In genomic region chr9:130913599-130914416, GRCh38 we compare ENCODE assay signal across 24 cellular contexts. TPM values are rescaled to one million over a fixed set of nuclear protein-coding genes. Genes with fewer than 3 reads are reported as not detected.
DNase-seq lines count a peak whose midpoint lies in the region; ATAC-seq, FAIRE-seq and TF ChIP-seq lines count a peak whose summit lies in the region.
"Had no signal": no experiment of that assay in that cellular context is flagged by ENCODE, and none has a peak within 500 bp of the region (broad histone marks: within the 10 kb centered on the region; RNA-seq: fewer than 3 reads in every experiment).

No MANE protein-coding gene starts in this region.

- 2% methylated on average over 23 of the region's 23 CpGs for WGBS in K562 (ENCODE audit: insufficient coverage, low coverage, missing lambda C conversion rate)

- intact Hi-C loops in K562 (cut with micrococcal nuclease) = no loop called here

- TF ChIP-seq POLR2A in K562 (conservative IDR thresholded peaks at IDR 0.05) = no peak

- POLR2A ChIA-PET in K562 (lab: Yijun Ruan, JAX) = interaction anchor here (0.5 to 26.8 kb wide), 15 partner anchors 2 to 222 kb away, joined by 3 to 582 read pairs (median 5); partner anchors contain the start of gene QRFP

- TF ChIP-seq CTCF in HFFc6 (IDR thresholded peaks at IDR 0.05) (no peak), K562 (IDR thresholded peaks at IDR 0.05 in 2 of 3, conservative IDR thresholded peaks at IDR 0.05 in 1 of 3; ENCODE audit: insufficient read depth in 2 of 3, low read depth in 1 of 3, low read length in 3 of 3) (no peak), keratinocyte (optimal IDR thresholded peaks at IDR 0.05 in 1 of 3, IDR thresholded peaks at IDR 0.05 in 1 of 3, conservative IDR thresholded peaks at IDR 0.05 in 1 of 3; ENCODE audit: extremely low read depth in 1 of 3, insufficient read depth in 2 of 3, low read length in 3 of 3) (no peak)

- in situ Hi-C loops in K562 (cut with MboI) = no loop called here

- no peak for TF ChIP-seq RAD21 in K562 (CRISPR knock-in tag; conservative IDR thresholded peaks at IDR 0.05 in 1 of 2, IDR thresholded peaks at IDR 0.05 in 1 of 2)

- H3K4me3 Mint-ChIP-seq in HFFc6 (peak overlapping the region; percentile 81), T-helper 17 cell (no peak overlapping the region)
- H3K4me3 Mint-ChIP-seq: activated CD8-positive, alpha-beta T cell treated with anti-CD3 and anti-CD28 coated beads for 36 hours; activated naive CD4-positive, alpha-beta T cell treated with anti-CD3 and anti-CD28 coated beads for 36 hours; naive thymus-derived CD8-positive, alpha-beta T cell had no signal

- TF ChIP-seq EP300 in K562 (IDR thresholded peaks at IDR 0.05; ENCODE audit: low read length) = no peak

- H3K36me3 Mint-ChIP-seq in HFFc6 (ENCODE audit: low read depth) (no peaks in the 10 kb centered on the region), T-helper 17 cell (ENCODE audit: low read depth) (no peaks in the 10 kb centered on the region)
- H3K36me3 Mint-ChIP-seq: naive thymus-derived CD8-positive, alpha-beta T cell had no signal

- H3K36me3 ChIP-seq in K562 (ENCODE audit: control insufficient read depth, insufficient read depth, low read length) (no peaks in the 10 kb centered on the region), keratinocyte (ENCODE audit: control insufficient read depth in 2 of 2, extremely low read depth in 1 of 2, insufficient read depth in 2 of 2, low read length in 2 of 2) (no peaks in the 10 kb centered on the region)
- H3K36me3 ChIP-seq: ascending aorta, prostate gland had no signal

- H3K9me1 ChIP-seq in K562 (ENCODE audit: control insufficient read depth, insufficient read depth, low read length) (peaks cover 10% of the 10 kb centered on the region), keratinocyte (ENCODE audit: control insufficient read depth, extremely low read depth, insufficient read depth, low read length) (no peaks in the 10 kb centered on the region)

- 0 out of 2 replicates have a peak overlapping the region, but pooled peaks have one; percentile 3 for H2AFZ ChIP-seq in K562 (ENCODE audit: low read depth, low read length)
- no peak overlapping the region for H2AFZ ChIP-seq in keratinocyte (ENCODE audit: control insufficient read depth, low read length)

- peak overlapping the region; percentile 93 for H3K27ac Mint-ChIP-seq in HFFc6
- no peak overlapping the region for H3K27ac Mint-ChIP-seq in T-helper 17 cell
- H3K27ac Mint-ChIP-seq: activated CD8-positive, alpha-beta T cell treated with anti-CD3 and anti-CD28 coated beads for 36 hours; activated naive CD4-positive, alpha-beta T cell treated with anti-CD3 and anti-CD28 coated beads for 36 hours; naive thymus-derived CD8-positive, alpha-beta T cell had no signal

- peaks cover 83 to 88% of the 10 kb centered on the region in 2 experiments for H3K27me3 ChIP-seq in K562 (ENCODE audit: control insufficient read depth in 2 of 2, insufficient read depth in 2 of 2, low read length in 2 of 2)
- H3K27me3 ChIP-seq in keratinocyte (ENCODE audit: control insufficient read depth, extremely low read depth, insufficient read depth, low read length) = peaks cover 36% of the 10 kb centered on the region
- H3K27me3 ChIP-seq: ascending aorta had no signal

- peaks cover 4% of the 10 kb centered on the region for H3K27me3 Mint-ChIP-seq in HFFc6 (ENCODE audit: insufficient read depth)
- peaks cover 7% of the 10 kb centered on the region for H3K27me3 Mint-ChIP-seq in T-helper 17 cell
- H3K27me3 Mint-ChIP-seq: activated CD8-positive, alpha-beta T cell treated with anti-CD3 and anti-CD28 coated beads for 36 hours; naive thymus-derived CD8-positive, alpha-beta T cell had no signal

- no TSS peak for BruUV-seq in K562 (replicated peaks; lab: Mats Ljungman, UMichigan)

- DNase-seq in HFFc6 (no peak), K562 (ENCODE audit: extremely low read depth in 1 of 4, low spot score in 3 of 4) (peak in 3 of 4 experiments; percentile 63 to 73 (median 67)), keratinocyte (ENCODE audit: low read depth, low spot score) (no peak), substantia nigra (lab: John Stamatoyannopoulos, UW) (no peak), T-helper 17 cell (no peak), HPDE6-E6E7 (ENCODE audit: extremely low spot score) (no peak)
- no peak for DNase-seq in stimulated activated CD8-positive, alpha-beta memory T cell treated with anti-CD3 and anti-CD28 coated beads, Interleukin-4, amount 100 ng/mL, for 48 hours
- DNase-seq: activated CD8-positive, alpha-beta T cell treated with anti-CD3 and anti-CD28 coated beads for 36 hours; activated naive CD4-positive, alpha-beta T cell treated with anti-CD3 and anti-CD28 coated beads for 36 hours; activated T-cell treated with anti-CD3 and anti-CD28 coated beads, Interleukin-2, amount 50 U/mL, for 1 hour; Caco-2; effector memory CD4-positive, alpha-beta T cell; naive thymus-derived CD8-positive, alpha-beta T cell; NCI-H1417 had no signal

- ATAC-seq in K562 (peak; percentile 8), T-helper 17 cell (no peak)
- ATAC-seq: activated CD8-positive, alpha-beta T cell treated with anti-CD3 and anti-CD28 coated beads for 36 hours; naive thymus-derived CD8-positive, alpha-beta T cell had no signal

- peak overlapping the region; percentile 2; the same call in 1 of the 2 replicates for H3K4me2 ChIP-seq in K562 (ENCODE audit: insufficient read depth, low read length)
- H3K4me2 ChIP-seq in keratinocyte (ENCODE audit: control insufficient read depth, extremely low read depth, insufficient read depth, low read depth, low read length) = peak overlapping the region; percentile 32

- dilution Hi-C loops in keratinocyte (cut with MboI; ENCODE audit: extremely low pct_ligation_motif_present, low sequenced_read_pairs) = no loop called here

- H3K9me3 Mint-ChIP-seq in HFFc6 = no peaks in the 10 kb centered on the region
- H3K9me3 Mint-ChIP-seq: activated CD8-positive, alpha-beta T cell treated with anti-CD3 and anti-CD28 coated beads for 36 hours; activated naive CD4-positive, alpha-beta T cell treated with anti-CD3 and anti-CD28 coated beads for 36 hours; naive thymus-derived CD8-positive, alpha-beta T cell had no signal

- peaks cover 0 to 52% of the 10 kb centered on the region in 2 experiments; a peak in 2 of 5 replicates for H3K4me1 ChIP-seq in K562 (replicated peaks in 1 of 2; ENCODE audit: control insufficient read depth in 2 of 2, insufficient read depth in 2 of 2, low read length in 2 of 2)
- H3K4me1 ChIP-seq in keratinocyte (ENCODE audit: control insufficient read depth, extremely low read depth, insufficient read depth, low read length) = peaks cover 6% of the 10 kb centered on the region
- H3K4me1 ChIP-seq: Caco-2, prostate gland had no signal

- no peak for FAIRE-seq in K562 (lab: Jason Lieb, UNC)
- no peak for FAIRE-seq in keratinocyte (lab: Jason Lieb, UNC)

- CTCF ChIA-PET in K562 (lab: Yijun Ruan, JAX; ENCODE audit: low intra/inter-chr PET ratio) = interaction anchor here (0.8 to 1.0 kb wide), 2 partner anchors 11 to 84 kb away, joined by 3 to 4 read pairs; no protein-coding TSS in a partner anchor

- H3K27ac ChIP-seq in K562 (ENCODE audit: extremely low read depth, low read depth, low read length) (no peak overlapping the region), keratinocyte (ENCODE audit: control insufficient read depth, insufficient read depth, low read length) (no peak overlapping the region), substantia nigra (ENCODE audit: low read depth, low read length, poor library complexity, severe bottlenecking) (peak overlapping the region; percentile 42)
- H3K27ac ChIP-seq: prostate gland had no signal

- peaks cover 14% of the 10 kb centered on the region for H3K4me1 Mint-ChIP-seq in HFFc6 (ENCODE audit: low read depth)
- no peaks in the 10 kb centered on the region for H3K4me1 Mint-ChIP-seq in T-helper 17 cell

- H3K9ac ChIP-seq in K562 (ENCODE audit: insufficient read depth in 1 of 2, low read depth in 2 of 2, low read length in 2 of 2) (peak overlapping the region in 1 of 2 experiments; percentile 65; a peak in 2 of 4 replicates), keratinocyte (ENCODE audit: control insufficient read depth, extremely low read depth, insufficient read depth, low read length) (no peak overlapping the region)

- H4K20me1 ChIP-seq in K562 (replicated peaks; ENCODE audit: control insufficient read depth, insufficient read depth, low read length) (peaks cover 68% of the 10 kb centered on the region), keratinocyte (ENCODE audit: control insufficient read depth, extremely low read depth, insufficient read depth, low read length) (no peaks in the 10 kb centered on the region)

- H3K79me2 ChIP-seq in K562 (ENCODE audit: control insufficient read depth, insufficient read depth, low read length) = no peaks in the 10 kb centered on the region
- no peaks in the 10 kb centered on the region for H3K79me2 ChIP-seq in keratinocyte (ENCODE audit: control insufficient read depth, insufficient read depth, low read length)

- H3K9me3 ChIP-seq in K562 (replicated peaks; ENCODE audit: control insufficient read depth, insufficient read depth, low read depth, low read length) = no peaks in the 10 kb centered on the region
- no peaks in the 10 kb centered on the region for H3K9me3 ChIP-seq in keratinocyte (ENCODE audit: control insufficient read depth, low read depth, low read length)
- no peaks in the 10 kb centered on the region for H3K9me3 ChIP-seq in T-helper 17 cell (ENCODE audit: control insufficient read depth, low read length, poor library complexity, severe bottlenecking)
- H3K9me3 ChIP-seq: ascending aorta, Caco-2, prostate gland had no signal

- no peak overlapping the region for H3K4me3 ChIP-seq in K562
- no peak overlapping the region for H3K4me3 ChIP-seq in keratinocyte (ENCODE audit: control insufficient read depth in 2 of 3, extremely low read depth in 1 of 3, insufficient read depth in 2 of 3, low read depth in 1 of 3, low read length in 3 of 3)

RNA-seq across cellular contexts. Expression of gene QRFP, which starts 17.2 kb away (rescaled TPM):
- not detected for total RNA-seq in HFFc6 (2021; fragmentation: NEBNext Ultra II Directional; extraction: Animal tissue kit (Norgen Biotek cat#: 25700))
- not detected in 2 replicates for total RNA-seq in K562 (2011; cell fraction: chromatin; rRNA removed; ENCODE audit: low replicate concordance)
- not detected in 2 replicates for total RNA-seq in K562 (2011; cell fraction: nucleolus; rRNA removed)
- total RNA-seq in K562 (2011; cell fraction: nucleoplasm; rRNA removed) = not detected in 2 replicates
- total RNA-seq in K562 (2014; rRNA removed) = not detected in 2 replicates
- not detected in 2 replicates for total RNA-seq in K562 (2014; rRNA removed; fragmentation: Illumina TruSeq; extraction: Trizol)
- not detected in 2 replicates for total RNA-seq in K562 (2015; rRNA removed; fragmentation: Illumina TruSeq; extraction: Trizol)
- total RNA-seq in K562 (2021) = not detected in 2 replicates
- polyA plus RNA-seq in K562 (2011; rRNA removed) = not detected in 2 replicates
- polyA plus RNA-seq in K562 (2011; cell fraction: cytosol; rRNA removed) = not detected in 2 replicates
- not detected in 2 replicates for polyA plus RNA-seq in K562 (2011; cell fraction: nucleus; rRNA removed)
- polyA plus RNA-seq in K562 (2012) = 0.51 and 0.70 TPM in 2 replicates
- not detected in 2 replicates for polyA plus RNA-seq in K562 (2014; fragmentation: Illumina TruSeq; extraction: Trizol)
- polyA plus RNA-seq in K562 (2014; fragmentation: Nextera tagmentation; extraction: Ambion mirVana) = not detected
- polyA plus RNA-seq in K562 (2014; rRNA removed) = not detected in 2 replicates
- polyA minus RNA-seq in K562 (2011; rRNA and poly(A)+ RNA removed) = not detected in 2 replicates
- polyA minus RNA-seq in K562 (2011; cell fraction: cytosol; rRNA and poly(A)+ RNA removed) = not detected in 2 replicates
- not detected in 2 replicates for polyA minus RNA-seq in K562 (2011; cell fraction: nucleus; rRNA and poly(A)+ RNA removed)
- polyA plus RNA-seq in keratinocyte = not detected in 3 replicates
- polyA plus RNA-seq in keratinocyte (2011; ENCODE audit: low read depth) = not detected
- polyA plus RNA-seq in keratinocyte (2011; cell fraction: cytosol; rRNA removed) = not detected in 2 replicates
- polyA plus RNA-seq in keratinocyte (2011; cell fraction: nucleus; rRNA removed) = not detected in 2 replicates
- 0.10 and 0.18 TPM in 2 replicates for polyA plus RNA-seq in keratinocyte (2012; ENCODE audit: low replicate concordance)
- polyA minus RNA-seq in keratinocyte = not detected in 3 replicates
- polyA minus RNA-seq in keratinocyte (2011; cell fraction: cytosol; rRNA and poly(A)+ RNA removed) = not detected
- not detected in 2 replicates for polyA minus RNA-seq in keratinocyte (2011; cell fraction: nucleus; rRNA and poly(A)+ RNA removed)
- total RNA-seq in T-helper 17 cell = not detected
- total RNA-seq: activated CD8-positive, alpha-beta T cell treated with anti-CD3 and anti-CD28 coated beads for 36 hours; activated naive CD4-positive, alpha-beta T cell treated with anti-CD3 and anti-CD28 coated beads for 36 hours; ascending aorta; Caco-2; Daoy; fibroblast of villous mesenchyme; kidney epithelial cell; mammary epithelial cell; naive thymus-derived CD8-positive, alpha-beta T cell; OCI-LY7; SK-MEL-5; T-helper 2 cell treated with Interferon-gamma antibody and Interleukin-4, amounts not matched to agents 100 ng/mL and 5 ng/mL, for 36 hours; temporal lobe had no signal
- polyA plus RNA-seq: mammary epithelial cell; naive thymus-derived CD8-positive, alpha-beta T cell had no signal

RNA-seq across cellular contexts. Expression of gene FIBCD1, which starts 25.2 kb away (rescaled TPM):
- total RNA-seq in HFFc6 (2021; fragmentation: NEBNext Ultra II Directional; extraction: Animal tissue kit (Norgen Biotek cat#: 25700)) = 1 to 10 TPM; 1.5 to 9.0 (median 8.0) TPM
- 0.21 TPM in 1 of 2 replicates, not detected in the other for total RNA-seq in K562 (2011; cell fraction: chromatin; rRNA removed; ENCODE audit: low replicate concordance)
- not detected in 2 replicates for total RNA-seq in K562 (2011; cell fraction: nucleolus; rRNA removed)
- total RNA-seq in K562 (2011; cell fraction: nucleoplasm; rRNA removed) = not detected in 2 replicates
- 1.00 and 2.1 TPM in 2 replicates for total RNA-seq in K562 (2014; rRNA removed)
- 0.95 TPM in 1 of 2 replicates, not detected in the other for total RNA-seq in K562 (2014; rRNA removed; fragmentation: Illumina TruSeq; extraction: Trizol)
- not detected in 2 replicates for total RNA-seq in K562 (2015; rRNA removed; fragmentation: Illumina TruSeq; extraction: Trizol)
- total RNA-seq in K562 (2021) = 0.71 and 1.5 TPM in 2 replicates
- polyA plus RNA-seq in K562 (2011; rRNA removed) = 0.79 and 1.2 TPM in 2 replicates
- polyA plus RNA-seq in K562 (2011; cell fraction: cytosol; rRNA removed) = 2.1 and 3.8 TPM in 2 replicates
- polyA plus RNA-seq in K562 (2011; cell fraction: nucleus; rRNA removed) = 1.2 TPM in 2 replicates
- 0.91 and 1.3 TPM in 2 replicates for polyA plus RNA-seq in K562 (2012)
- not detected in 2 replicates for polyA plus RNA-seq in K562 (2014; fragmentation: Illumina TruSeq; extraction: Trizol)
- not detected for polyA plus RNA-seq in K562 (2014; fragmentation: Nextera tagmentation; extraction: Ambion mirVana)
- 0.53 and 2.7 TPM in 2 replicates for polyA plus RNA-seq in K562 (2014; rRNA removed)
- not detected in 2 replicates for polyA minus RNA-seq in K562 (2011; rRNA and poly(A)+ RNA removed)
- not detected in 2 replicates for polyA minus RNA-seq in K562 (2011; cell fraction: cytosol; rRNA and poly(A)+ RNA removed)
- polyA minus RNA-seq in K562 (2011; cell fraction: nucleus; rRNA and poly(A)+ RNA removed) = 0.67 TPM in 1 of 2 replicates, not detected in the other
- 0.79 to 1.3 TPM (median 0.94 TPM) in 3 replicates for polyA plus RNA-seq in keratinocyte
- not detected for polyA plus RNA-seq in keratinocyte (2011; ENCODE audit: low read depth)
- polyA plus RNA-seq in keratinocyte (2011; cell fraction: cytosol; rRNA removed) = 0.72 and 1.8 TPM in 2 replicates
- 2.0 and 3.2 TPM in 2 replicates for polyA plus RNA-seq in keratinocyte (2011; cell fraction: nucleus; rRNA removed)
- polyA plus RNA-seq in keratinocyte (2012; ENCODE audit: low replicate concordance) = 0.76 and 2.6 TPM in 2 replicates
- 0.23 to 0.72 TPM (median 0.48 TPM) in 3 replicates for polyA minus RNA-seq in keratinocyte
- polyA minus RNA-seq in keratinocyte (2011; cell fraction: cytosol; rRNA and poly(A)+ RNA removed) = 2.9 TPM
- polyA minus RNA-seq in keratinocyte (2011; cell fraction: nucleus; rRNA and poly(A)+ RNA removed) = 1.4 and 3.2 TPM in 2 replicates
- not detected for total RNA-seq in T-helper 17 cell
- total RNA-seq: activated CD8-positive, alpha-beta T cell treated with anti-CD3 and anti-CD28 coated beads for 36 hours; activated naive CD4-positive, alpha-beta T cell treated with anti-CD3 and anti-CD28 coated beads for 36 hours; ascending aorta; Caco-2; naive thymus-derived CD8-positive, alpha-beta T cell; OCI-LY7; T-helper 2 cell treated with Interferon-gamma antibody and Interleukin-4, amounts not matched to agents 100 ng/mL and 5 ng/mL, for 36 hours had no signal
- polyA plus RNA-seq: naive thymus-derived CD8-positive, alpha-beta T cell had no signal

Comparison
In these comparisons a context has a peak if more than half of its experiments do, and no peak if none do; other contexts are left out.
1. DNase-seq: peak in K562 (3 of 4); none in HFFc6 (single experiment), keratinocyte (single experiment), substantia nigra (0 of 49), stimulated activated CD8-positive, alpha-beta memory T cell treated with anti-CD3 and anti-CD28 coated beads, Interleukin-4, amount 100 ng/mL, for 48 hours (single experiment), T-helper 17 cell (0 of 3) and HPDE6-E6E7 (single experiment).